In genomic region chr9:99824378-99825157, GRCh38 we compare ENCODE assay signal across 8 cellular contexts. TPM values are rescaled to one million over a fixed set of nuclear protein-coding genes. Genes with fewer than 3 reads are reported as not detected.
DNase-seq lines count a peak whose midpoint lies in the region; ATAC-seq, FAIRE-seq and TF ChIP-seq lines count a peak whose summit lies in the region.

No MANE protein-coding gene starts in this region.

- no peaks in the 10 kb centered on the region for H3K36me3 ChIP-seq in bronchial epithelial cell (ENCODE audit: control insufficient read depth, insufficient read depth, low read length)

- peak overlapping the region; percentile 66 for H3K4me3 ChIP-seq in AG09309 (ENCODE audit: control insufficient read depth, low read depth, low read length)
- peak overlapping the region; percentile 85 for H3K4me3 ChIP-seq in bronchial epithelial cell (ENCODE audit: low read depth, low read length)

- no peak for ATAC-seq in left colon
- ATAC-seq in GM18907 (IDR thresholded peaks at IDR 0.05; ENCODE audit: unreplicated experiment) = no peak

- TF ChIP-seq CTCF in AG09309 (IDR thresholded peaks at IDR 0.05; ENCODE audit: control insufficient read depth, insufficient read depth, low read depth, low read length, missing control alignments) (peak; percentile 41), bronchial epithelial cell (IDR thresholded peaks at IDR 0.05; ENCODE audit: insufficient read depth, low read length, severe bottlenecking) (peak; percentile 59)

- no peak for TF ChIP-seq POLR2A in H54 (IDR thresholded peaks at IDR 0.05; ENCODE audit: low read depth, low read length)

- H3K27me3 ChIP-seq in bronchial epithelial cell (ENCODE audit: control insufficient read depth, insufficient read depth, low read length) = peaks cover 32% of the 10 kb centered on the region

- no peak for DNase-seq in AG09309 (ENCODE audit: low read depth)
- DNase-seq in H54 (ENCODE audit: insufficient read length, low spot score) = peak; percentile 40
- DNase-seq in T-helper 9 cell = peak; percentile 59
- DNase-seq in bronchial epithelial cell (ENCODE audit: low read depth) = no peak
- peak; percentile 36 to 60 for DNase-seq in left colon
- peak; percentile 49 to 72 (median 61) for DNase-seq in stimulated activated CD4-positive, alpha-beta T cell treated with anti-CD3 and anti-CD28 coated beads, TNF-alpha, amount 100 ng/mL, for 48 hours (ENCODE audit: low read depth in 3 of 3)
- DNase-seq in KG1 (lab: John Stamatoyannopoulos, UW) = no peak

- FAIRE-seq in H54 (lab: Jason Lieb, UNC) = no peak
- no peak for FAIRE-seq in bronchial epithelial cell (lab: Jason Lieb, UNC)

- intact Hi-C loops in left colon (cut with DNase I, micrococcal nuclease) = no loop called here

RNA-seq across cellular contexts. Expression of gene NR4A3, which starts 2.9 kb away (rescaled TPM):
- not detected in 2 replicates for total RNA-seq in bronchial epithelial cell
- total RNA-seq in left colon = 1 to 10 TPM in 1 of 2 donors, under 1 TPM in 1; 0.61 to 3.8 TPM

Comparison
In these comparisons a context has a peak if more than half of its experiments do, and no peak if none do; other contexts are left out.
1. DNase-seq: peak in H54 (single experiment), T-helper 9 cell (single experiment), left colon (2 of 2) and stimulated activated CD4-positive, alpha-beta T cell treated with anti-CD3 and anti-CD28 coated beads, TNF-alpha, amount 100 ng/mL, for 48 hours (3 of 3); none in AG09309 (single experiment), bronchial epithelial cell (single experiment) and KG1 (single experiment).